In the genomic region with DNA sequence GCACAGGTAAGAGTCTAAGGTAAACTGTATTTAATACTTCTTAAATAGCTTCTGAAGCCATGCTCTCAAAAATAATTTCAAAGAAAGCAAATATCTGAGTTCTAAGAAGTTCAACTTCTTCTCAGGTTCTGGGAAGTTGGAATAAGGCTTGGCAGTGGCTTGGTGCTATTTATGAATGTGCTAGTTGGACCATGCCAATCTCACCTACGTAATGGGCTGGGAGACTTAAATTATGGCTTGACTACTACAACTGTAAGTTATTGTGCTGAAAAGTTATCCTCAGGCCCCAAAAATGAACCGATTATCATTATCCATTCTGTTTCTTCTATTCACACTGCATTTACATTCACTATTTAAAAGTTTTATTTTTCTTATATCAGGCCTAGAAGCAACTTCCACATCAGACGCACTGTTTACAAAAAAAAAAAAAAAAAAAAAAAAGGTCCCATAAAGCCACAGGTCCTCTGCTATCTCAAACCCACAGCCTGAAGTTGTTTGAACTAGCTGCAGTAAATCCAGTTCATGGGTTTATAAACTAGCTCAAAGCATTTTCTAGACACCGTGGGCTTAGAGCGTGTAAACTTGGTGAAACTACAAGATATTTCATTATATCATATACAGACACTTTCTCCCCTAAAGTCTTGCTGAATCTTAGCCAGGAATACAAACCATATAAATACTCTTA, we compare ENCODE assay signal across 11 cellular contexts. TPM values are rescaled to one million over a fixed set of nuclear protein-coding genes. Genes with fewer than 3 reads are reported as not detected.
DNase-seq lines count a peak whose midpoint lies in the region; TF ChIP-seq lines count a peak whose summit lies in the region.
"Had no signal": no experiment of that assay in that cellular context is flagged by ENCODE, and none has a peak within 500 bp of the region (broad histone marks: within the 10 kb centered on the region; RNA-seq: fewer than 3 reads in every experiment).

No MANE protein-coding gene starts in this region.

- H3K4me1 ChIP-seq in HUES6 (ENCODE audit: control insufficient read depth, insufficient read depth, low read length): peaks cover 73% of the 10 kb centered on the region

- H3K4me1 Mint-ChIP-seq in chondrocyte (ENCODE audit: low read depth) (peaks cover 79% of the 10 kb centered on the region), neural crest cell (peaks cover 77% of the 10 kb centered on the region)

- H3K9me3 ChIP-seq in AG04450 (ENCODE audit: control insufficient read depth, insufficient read depth, low read length): no peaks in the 10 kb centered on the region; the same call in 1 of the 2 replicates
- no peaks in the 10 kb centered on the region for H3K9me3 ChIP-seq in HUES6 (ENCODE audit: control insufficient read depth, insufficient read depth, low read depth, low read length)

- CTCF ChIA-PET in AG04450 (lab: Charles Lee): interaction anchor here (0.5 to 2.7 kb wide), 3 partner anchors 89 to 325 kb away, joined by 4 to 8 read pairs (median 6); no protein-coding TSS in a partner anchor

- peak overlapping the region; percentile 96 for H3K4me3 ChIP-seq in AG04450 (ENCODE audit: low read depth, low read length)
- peak overlapping the region; percentile 98; the same call in 1 of the 2 replicates for H3K4me3 ChIP-seq in HUES6 (ENCODE audit: low read depth, low read length)

- no peak for TF ChIP-seq CTCF in AG04450 (IDR thresholded peaks at IDR 0.05; ENCODE audit: low read depth, low read length)
- no peak for TF ChIP-seq CTCF in chondrocyte (IDR thresholded peaks at IDR 0.05)
- no peak for TF ChIP-seq CTCF in neural crest cell (conservative IDR thresholded peaks at IDR 0.05)

- H3K36me3 ChIP-seq in HUES6 (ENCODE audit: control insufficient read depth, insufficient read depth, low read length): no peaks in the 10 kb centered on the region
- H3K36me3 ChIP-seq: cardiac muscle cell had no signal

- peaks cover 4% of the 10 kb centered on the region for H3K36me3 Mint-ChIP-seq in chondrocyte (ENCODE audit: low read depth)
- no peaks in the 10 kb centered on the region for H3K36me3 Mint-ChIP-seq in neural crest cell (ENCODE audit: low read depth)

- H3K27ac ChIP-seq in AG04450 (ENCODE audit: low read depth, low read length) (no peak overlapping the region), HUES6 (ENCODE audit: low read depth, low read length) (peak overlapping the region; percentile 73; the same call in 1 of the 2 replicates)
- H3K27ac ChIP-seq: cardiac muscle cell had no signal

- POLR2A ChIA-PET in AG04450 (lab: Yijun Ruan, JAX): no interaction called here

- H3K27ac Mint-ChIP-seq in chondrocyte (ENCODE audit: unreplicated experiment) (peak overlapping the region; percentile 97), neural crest cell (ENCODE audit: unreplicated experiment) (no peak overlapping the region)

- peak overlapping the region; percentile 99 for H3K4me3 Mint-ChIP-seq in chondrocyte (ENCODE audit: unreplicated experiment)
- peak overlapping the region; percentile 97 for H3K4me3 Mint-ChIP-seq in neural crest cell

- no peaks in the 10 kb centered on the region for H3K9me3 Mint-ChIP-seq in chondrocyte (ENCODE audit: low read depth)
- H3K9me3 Mint-ChIP-seq in neural crest cell: no peaks in the 10 kb centered on the region

- no peaks in the 10 kb centered on the region for H3K27me3 Mint-ChIP-seq in chondrocyte (ENCODE audit: low read depth)
- peaks cover 2% of the 10 kb centered on the region for H3K27me3 Mint-ChIP-seq in neural crest cell (ENCODE audit: low read depth)

- H3K27me3 ChIP-seq in AG04450 (ENCODE audit: control insufficient read depth, insufficient read depth, low read length) (no peaks in the 10 kb centered on the region), HUES6 (ENCODE audit: control insufficient read depth, insufficient read depth, low read length) (no peaks in the 10 kb centered on the region)
- H3K27me3 ChIP-seq: cardiac muscle cell had no signal

- DNase-seq in AG04450 (ENCODE audit: low read depth, low spot score) (no peak), chondrocyte (ENCODE audit: low spot score) (no peak), neural crest cell (ENCODE audit: low read depth, low spot score) (no peak), NCI-H2227 treated with DMSO at 0.1 percent for 48 hours (lab: John Stamatoyannopoulos, UW) (no peak), nucleus accumbens (lab: John Stamatoyannopoulos, UW) (no peak)
- DNase-seq in NK-92 treated with Interleukin-12 subunit alpha and Interleukin-12 subunit beta, amount 100 ng/mL, for 24 hours (lab: John Stamatoyannopoulos, UW): no peak
- DNase-seq in activated CD4-positive, CD25-positive, alpha-beta regulatory T cell treated with anti-CD3 and anti-CD28 coated beads, Interleukin-2, amount 50 U/mL, for 72 hours: no peak
- DNase-seq: activated CD4-positive, alpha-beta T cell treated with anti-CD3 and anti-CD28 coated beads for 1 hour; occipital lobe had no signal

- no peak overlapping the region for H3K9ac ChIP-seq in HUES6 (ENCODE audit: low read length)

RNA-seq across cellular contexts. Expression of gene LRIG1, which starts 3.4 kb away (rescaled TPM):
- 68.3 and 94.3 TPM in 2 replicates for polyA plus RNA-seq in AG04450 (2011; rRNA removed)
- 108 and 164 TPM in 2 replicates for polyA minus RNA-seq in AG04450 (2011; rRNA and poly(A)+ RNA removed)
- total RNA-seq in chondrocyte: 66.8 to 111 TPM (median 108 TPM) in 3 replicates
- 167 and 178 TPM in 2 replicates for total RNA-seq in neural crest cell
